Comparison of ENCODE assay signal across 7 cellular contexts in genomic region chr1:201888282-201889033, GRCh38. TPM values are rescaled to one million over a fixed set of nuclear protein-coding genes. Genes with fewer than 3 reads are reported as not detected.
DNase-seq lines count a peak whose midpoint lies in the region; ATAC-seq, FAIRE-seq and TF ChIP-seq lines count a peak whose summit lies in the region.

Gene SHISA4, plus strand, starts transcription at chr1:201888898. Its CDS starts 97 bp downstream, at chr1:201888995.

- H3K9me3 ChIP-seq in astrocyte (ENCODE audit: insufficient read depth, low read depth, low read length), result no peaks in the 10 kb centered on the region

- H3K4me2 ChIP-seq in astrocyte (ENCODE audit: low read length), result peak within 1 kb of the TSS; percentile 94

- peaks cover 3% of the 10 kb centered on the region for H3K36me3 ChIP-seq in astrocyte (ENCODE audit: insufficient read depth, low read length)

- peaks cover 30% of the 10 kb centered on the region for H3K27me3 Mint-ChIP-seq in astrocyte (ENCODE audit: low read depth, unreplicated experiment)
- H3K27me3 Mint-ChIP-seq in osteocyte (ENCODE audit: unreplicated experiment), result no peaks in the 10 kb centered on the region

- peak; percentile 80 for ATAC-seq in left ventricle myocardium superior

- H3K4me1 ChIP-seq in astrocyte (ENCODE audit: insufficient read depth, low read length), result peaks cover 26% of the 10 kb centered on the region

- H3K36me3 Mint-ChIP-seq in astrocyte (ENCODE audit: low read depth, unreplicated experiment), result peaks cover 5% of the 10 kb centered on the region
- no peaks in the 10 kb centered on the region for H3K36me3 Mint-ChIP-seq in osteocyte (ENCODE audit: unreplicated experiment)

- in situ Hi-C loops in KBM-7 (cut with MboI; ENCODE audit: low pct_unique_long_range_greater_than_20kb, low sequenced_read_pairs), result loop anchor here (25.0 kb wide), 1 partner anchor 224 kb away; the partner anchor contains the start of gene GPR37L1

- H3K4me1 Mint-ChIP-seq in astrocyte (ENCODE audit: low read depth, unreplicated experiment), result peaks cover 22% of the 10 kb centered on the region
- peaks cover 33% of the 10 kb centered on the region for H3K4me1 Mint-ChIP-seq in osteocyte (ENCODE audit: unreplicated experiment)

- TF ChIP-seq CTCF in astrocyte (IDR thresholded peaks at IDR 0.05; ENCODE audit: insufficient read depth, low read depth, low read length) (no peak), osteocyte (IDR thresholded peaks at IDR 0.05) (no peak)

- peak within 1 kb of the TSS; percentile 70 for H3K4me3 ChIP-seq in astrocyte (ENCODE audit: insufficient read depth, low read depth, low read length)

- FAIRE-seq in astrocyte (lab: Jason Lieb, UNC), result no peak

- H2AFZ ChIP-seq in astrocyte (ENCODE audit: low read depth, low read length), result peak within 1 kb of the TSS; percentile 81

- H3K4me3 Mint-ChIP-seq in astrocyte (ENCODE audit: unreplicated experiment), result peak within 1 kb of the TSS; percentile 75
- H3K4me3 Mint-ChIP-seq in osteocyte (ENCODE audit: unreplicated experiment), result peak within 1 kb of the TSS; percentile 78

- no peaks in the 10 kb centered on the region for H3K27me3 ChIP-seq in astrocyte (ENCODE audit: insufficient read depth, low read length)

- H3K9me3 Mint-ChIP-seq in astrocyte (ENCODE audit: unreplicated experiment), result no peaks in the 10 kb centered on the region
- no peaks in the 10 kb centered on the region for H3K9me3 Mint-ChIP-seq in osteocyte (ENCODE audit: unreplicated experiment)

- H3K27ac Mint-ChIP-seq in astrocyte (ENCODE audit: unreplicated experiment), result no peak within 1 kb of the TSS
- H3K27ac Mint-ChIP-seq in osteocyte (ENCODE audit: unreplicated experiment), result peak within 1 kb of the TSS; percentile 73

- H3K27ac ChIP-seq in astrocyte (ENCODE audit: low read depth, low read length), result no peak within 1 kb of the TSS

- H3K79me2 ChIP-seq in astrocyte (ENCODE audit: insufficient read depth, low read length), result peaks cover 8% of the 10 kb centered on the region

- DNase-seq in ELR (ENCODE audit: low read depth) (peak; percentile 69), NCI-H2196 (lab: John Stamatoyannopoulos, UW; ENCODE audit: unreplicated experiment) (peak; percentile 73), astrocyte (ENCODE audit: low read depth) (peak; percentile 37), left ventricle myocardium superior (peak; percentile 90), osteocyte (ENCODE audit: extremely low spot score, unreplicated experiment) (peak; percentile 94), KBM-7 (no peak), GF-D8 (lab: John Stamatoyannopoulos, UW) (no peak)

- H3K9ac ChIP-seq in astrocyte (ENCODE audit: low read length), result peak within 1 kb of the TSS; percentile 83

- intact Hi-C loops in left ventricle myocardium superior (cut with micrococcal nuclease), result no loop called here

- H4K20me1 ChIP-seq in astrocyte (ENCODE audit: insufficient read depth, low read length), result peaks cover 4% of the 10 kb centered on the region

RNA-seq across cellular contexts. Expression of gene SHISA4, which starts in this region (rescaled TPM):
- total RNA-seq in astrocyte (9.8 and 10.1 TPM in 2 replicates), left ventricle myocardium superior (129 TPM), osteocyte (31.4 and 32.1 TPM in 2 replicates)

Comparison
In these comparisons a context has a peak if more than half of its experiments do, and no peak if none do; other contexts are left out.
1. DNase-seq: peak in ELR (single experiment), NCI-H2196 (single experiment), astrocyte (single experiment), left ventricle myocardium superior (single experiment) and osteocyte (single experiment); none in KBM-7 (single experiment) and GF-D8 (single experiment).